Comparison of ENCODE assay signal across 32 cellular contexts in genomic region chr11:57698843-57699365, GRCh38. TPM values are rescaled to one million over a fixed set of nuclear protein-coding genes. Genes with fewer than 3 reads are reported as not detected.
DNase-seq lines count a peak whose midpoint lies in the region; ATAC-seq and TF ChIP-seq lines count a peak whose summit lies in the region.
"Had no signal": no experiment of that assay in that cellular context is flagged by ENCODE, and none has a peak within 500 bp of the region (broad histone marks: within the 10 kb centered on the region; RNA-seq: fewer than 3 reads in every experiment).

No MANE protein-coding gene starts in this region.

- H3K9me3 Mint-ChIP-seq in glutamatergic neuron (ENCODE audit: unreplicated experiment) (no peaks in the 10 kb centered on the region), type B pancreatic cell (no peaks in the 10 kb centered on the region)
- H3K9me3 Mint-ChIP-seq: activated naive CD8-positive, alpha-beta T cell treated with anti-CD3 and anti-CD28 coated beads for 36 hours; CD4-positive, alpha-beta T cell; GM23338; HFFc6; memory B cell; T-cell had no signal

- H3K27ac Mint-ChIP-seq in glutamatergic neuron (ENCODE audit: unreplicated experiment) = peak overlapping the region; percentile 38
- H3K27ac Mint-ChIP-seq in type B pancreatic cell = peak overlapping the region; percentile 44
- H3K27ac Mint-ChIP-seq: activated naive CD8-positive, alpha-beta T cell treated with anti-CD3 and anti-CD28 coated beads for 36 hours; GM23338; HFFc6; memory B cell had no signal

- no peak for DNase-seq in heart left ventricle
- no peak for DNase-seq in Right ventricle myocardium inferior (ENCODE audit: missing footprints)
- no peak for DNase-seq in glutamatergic neuron
- DNase-seq in type B pancreatic cell (ENCODE audit: extremely low spot score, unreplicated experiment) = no peak
- no peak for DNase-seq in SW 1271 (lab: John Stamatoyannopoulos, UW)
- DNase-seq: activated CD4-positive, alpha-beta T cell treated with anti-CD3 and anti-CD28 coated beads, Interleukin-2, amount 50 U/mL, for 48 hours; activated naive CD8-positive, alpha-beta T cell treated with anti-CD3 and anti-CD28 coated beads for 36 hours; aorta; CD4-positive, alpha-beta T cell; effector memory CD4-positive, alpha-beta T cell; erythroblast; heart right ventricle; HFFc6; kidney glomerular epithelial cell; MM.1S; NCI-H1417; NCI-H2081 treated with DMSO at 0.1 percent for 48 hours; NCI-H748 treated with DMSO at 0.1 percent for 48 hours; Peyer's patch; sigmoid colon; stimulated activated CD4-positive, alpha-beta T cell treated with anti-CD3 and anti-CD28 coated beads, Interleukin-4, amount 100 ng/mL, for 4 hours; stimulated activated naive CD4-positive, alpha-beta T cell treated with Interleukin-2 at 50 U/mL for 16 hours; T-cell had no signal

- ATAC-seq in heart left ventricle (peak in 3 of 4 donors; percentile 8 to 35 (median 21)), Right ventricle myocardium inferior (no peak), GM19035 (IDR thresholded peaks at IDR 0.05; ENCODE audit: unreplicated experiment) (no peak)

- no peaks in the 10 kb centered on the region for H3K36me3 Mint-ChIP-seq in glutamatergic neuron (ENCODE audit: unreplicated experiment)
- peaks cover 26% of the 10 kb centered on the region for H3K36me3 Mint-ChIP-seq in type B pancreatic cell

- TF ChIP-seq CTCF in heart left ventricle (IDR thresholded peaks at IDR 0.05) = no peak
- TF ChIP-seq CTCF in glutamatergic neuron (IDR thresholded peaks at IDR 0.05; ENCODE audit: partially characterized antibody, unreplicated experiment) = no peak
- no peak for TF ChIP-seq CTCF in type B pancreatic cell (conservative IDR thresholded peaks at IDR 0.05)

- no peaks in the 10 kb centered on the region for H3K4me1 ChIP-seq in heart left ventricle
- H3K4me1 ChIP-seq: heart right ventricle, Peyer's patch, prostate gland, sigmoid colon, SJSA1 had no signal

- H3K4me3 Mint-ChIP-seq in glutamatergic neuron (ENCODE audit: unreplicated experiment) = no peak overlapping the region
- no peak overlapping the region for H3K4me3 Mint-ChIP-seq in type B pancreatic cell
- H3K4me3 Mint-ChIP-seq: activated naive CD8-positive, alpha-beta T cell treated with anti-CD3 and anti-CD28 coated beads for 36 hours; CD4-positive, alpha-beta T cell; GM23338; HFFc6; memory B cell; T-cell had no signal

- TF ChIP-seq POLR2A in heart left ventricle (IDR thresholded peaks at IDR 0.05) = no peak

- 83 to 94% (median 89%) methylated on average over 14 to 18 of the region's 18 CpGs for WGBS in heart left ventricle, 4 donors

- no peak overlapping the region for H3K4me3 ChIP-seq in heart left ventricle
- H3K4me3 ChIP-seq: coronary artery, GM23338, heart right ventricle, Peyer's patch, prostate gland, sigmoid colon, SJSA1, thoracic aorta had no signal

- H3K27me3 Mint-ChIP-seq in glutamatergic neuron (ENCODE audit: unreplicated experiment) (no peaks in the 10 kb centered on the region), type B pancreatic cell (no peaks in the 10 kb centered on the region)
- H3K27me3 Mint-ChIP-seq: activated naive CD8-positive, alpha-beta T cell treated with anti-CD3 and anti-CD28 coated beads for 36 hours; CD4-positive, alpha-beta T cell; memory B cell; T-cell had no signal

- intact Hi-C loops in heart left ventricle (cut with DNase I) (no loop called here), Right ventricle myocardium inferior (cut with DNase I) (no loop called here)

- H3K9me3 ChIP-seq in heart left ventricle = no peaks in the 10 kb centered on the region
- H3K9me3 ChIP-seq: heart right ventricle, neutrophil, Peyer's patch, prostate gland, sigmoid colon, SJSA1, thoracic aorta had no signal

- no peak overlapping the region for H3K27ac ChIP-seq in heart left ventricle
- H3K27ac ChIP-seq: coronary artery, heart right ventricle, KMS-11, neutrophil, Peyer's patch, prostate gland, sigmoid colon, SJSA1, thoracic aorta had no signal

- no peaks in the 10 kb centered on the region for H3K27me3 ChIP-seq in heart left ventricle
- H3K27me3 ChIP-seq: heart right ventricle, neutrophil, Peyer's patch, sigmoid colon, SJSA1 had no signal

- no peaks in the 10 kb centered on the region for H3K4me1 Mint-ChIP-seq in glutamatergic neuron (ENCODE audit: low read depth, unreplicated experiment)
- no peaks in the 10 kb centered on the region for H3K4me1 Mint-ChIP-seq in type B pancreatic cell (ENCODE audit: unreplicated experiment)
- H3K4me1 Mint-ChIP-seq: activated naive CD8-positive, alpha-beta T cell treated with anti-CD3 and anti-CD28 coated beads for 36 hours; GM23338; memory B cell had no signal

- peaks cover 7 to 100% (median 90%) of the 10 kb centered on the region in 9 donors for H3K36me3 ChIP-seq in heart left ventricle

RNA-seq across cellular contexts. Expression of gene MED19, which starts 13.1 kb away (rescaled TPM):
- total RNA-seq in heart left ventricle (10 to 100 TPM in 2 of 9 donors, 1 to 10 TPM in 7; 6.0 to 12.4 (median 6.9) TPM), Right ventricle myocardium inferior (7.9 TPM), glutamatergic neuron (ENCODE audit: unreplicated experiment) (30.9 TPM), type B pancreatic cell (ENCODE audit: low replicate concordance) (17.9 and 21.5 TPM in 2 replicates)
- 10 to 100 TPM in 1 of 2 donors, 1 to 10 TPM in 1; 6.1 to 19.8 TPM for polyA plus RNA-seq in heart left ventricle

RNA-seq across cellular contexts. Expression of gene TMX2, which starts 13.5 kb away (rescaled TPM):
- total RNA-seq in heart left ventricle (10 to 100 TPM; 46.7 to 78.2 (median 65.8) TPM), Right ventricle myocardium inferior (56.9 TPM), glutamatergic neuron (ENCODE audit: unreplicated experiment) (94.5 TPM), type B pancreatic cell (ENCODE audit: low replicate concordance) (84.4 and 87.4 TPM in 2 replicates)
- polyA plus RNA-seq in heart left ventricle = 100 to 1,000 TPM in 1 of 2 donors, 10 to 100 TPM in 1; 53.6 to 165 TPM

RNA-seq across cellular contexts. Expression of gene ZDHHC5, which starts 31.0 kb away (rescaled TPM):
- total RNA-seq in heart left ventricle = 10 to 100 TPM; 32.5 to 63.6 (median 45.7) TPM
- 10 to 100 TPM; 21.9 to 50.3 TPM for polyA plus RNA-seq in heart left ventricle
- 44.9 TPM for total RNA-seq in Right ventricle myocardium inferior
- total RNA-seq in glutamatergic neuron (ENCODE audit: unreplicated experiment) = 42.3 TPM
- total RNA-seq in type B pancreatic cell (ENCODE audit: low replicate concordance) = 56.7 and 80.6 TPM in 2 replicates

RNA-seq across cellular contexts. Expression of gene CLP1, which starts 41.3 kb away (rescaled TPM):
- total RNA-seq in heart left ventricle (10 to 100 TPM in 2 of 9 donors, 1 to 10 TPM in 7; 5.5 to 11.6 (median 8.2) TPM), Right ventricle myocardium inferior (6.2 TPM), glutamatergic neuron (ENCODE audit: unreplicated experiment) (17.1 TPM), type B pancreatic cell (ENCODE audit: low replicate concordance) (16.9 and 20.7 TPM in 2 replicates)
- 10 to 100 TPM in 1 of 2 donors, 1 to 10 TPM in 1; 3.0 to 11.9 TPM for polyA plus RNA-seq in heart left ventricle

RNA-seq across cellular contexts. Expression of gene SELENOH, which starts 42.4 kb away (rescaled TPM):
- total RNA-seq in heart left ventricle (100 to 1,000 TPM in 1 of 9 donors, 10 to 100 TPM in 8; 56.8 to 134 (median 85.7) TPM), Right ventricle myocardium inferior (72.9 TPM), glutamatergic neuron (ENCODE audit: unreplicated experiment) (98.8 TPM), type B pancreatic cell (ENCODE audit: low replicate concordance) (107 and 144 TPM in 2 replicates)
- polyA plus RNA-seq in heart left ventricle = 100 to 1,000 TPM in 1 of 2 donors, 10 to 100 TPM in 1; 68.8 to 116 TPM

Comparison
In these comparisons a context has a peak if more than half of its experiments do, and no peak if none do; other contexts are left out.
1. ATAC-seq: peak in heart left ventricle (3 of 4); none in Right ventricle myocardium inferior (single experiment) and GM19035 (single experiment).